In the genomic region with DNA sequence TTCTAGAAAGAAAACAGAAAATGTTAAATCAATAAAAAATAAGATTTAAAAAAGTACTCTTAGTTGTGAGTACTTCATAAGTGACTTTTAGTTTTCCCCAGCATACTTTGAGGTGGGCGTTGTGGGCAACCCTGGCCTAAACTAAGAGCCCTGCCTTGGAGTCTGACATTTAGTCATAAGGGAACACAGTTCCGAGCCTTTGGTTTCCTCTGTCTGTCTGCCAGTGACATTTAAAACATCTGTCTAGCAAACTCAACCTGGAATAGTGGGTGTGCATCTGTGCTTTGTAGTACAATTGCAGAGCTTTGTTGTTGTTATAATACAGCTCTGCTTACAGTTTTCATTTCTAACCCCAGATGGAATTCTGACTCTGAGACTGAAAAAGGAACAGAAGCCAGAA, we compare ENCODE assay signal across 15 cellular contexts. TPM values are rescaled to one million over a fixed set of nuclear protein-coding genes. Genes with fewer than 3 reads are reported as not detected.
DNase-seq lines count a peak whose midpoint lies in the region; ATAC-seq lines count a peak whose summit lies in the region.
"Had no signal": no experiment of that assay in that cellular context is flagged by ENCODE, and none has a peak within 500 bp of the region (broad histone marks: within the 10 kb centered on the region; RNA-seq: fewer than 3 reads in every experiment).

No MANE protein-coding gene starts in this region.

- no peaks in the 10 kb centered on the region for H3K9me3 Mint-ChIP-seq in stimulated activated effector memory CD8-positive, alpha-beta T cell treated with anti-CD3 and anti-CD28 coated beads, Interleukin-12 subunit alpha, Interleukin-12 subunit beta, amount 100 ng/mL, for 72 hours
- H3K9me3 Mint-ChIP-seq: immature natural killer cell had no signal

- peaks cover 29% of the 10 kb centered on the region for H3K4me1 Mint-ChIP-seq in stimulated activated effector memory CD8-positive, alpha-beta T cell treated with anti-CD3 and anti-CD28 coated beads, Interleukin-12 subunit alpha, Interleukin-12 subunit beta, amount 100 ng/mL, for 72 hours

- peak; percentile 45 to 53 for DNase-seq in activated CD4-positive, alpha-beta T cell treated with anti-CD3 and anti-CD28 coated beads for 4 hours
- DNase-seq in activated CD4-positive, alpha-beta T cell treated with anti-CD3 and anti-CD28 coated beads for 1 hour: no peak
- DNase-seq in activated naive CD4-positive, alpha-beta T cell treated with anti-CD3 and anti-CD28 coated beads, Interleukin-2, amount 50 U/mL, for 16 hours: peak; percentile 46
- DNase-seq in stimulated activated effector memory CD8-positive, alpha-beta T cell treated with anti-CD3 and anti-CD28 coated beads, Interleukin-12 subunit alpha, Interleukin-12 subunit beta, amount 100 ng/mL, for 72 hours (ENCODE audit: low spot score in 2 of 2): no peak
- DNase-seq in posterior vena cava (ENCODE audit: low spot score) (no peak), NCI-H2227 treated with DMSO at 0.1 percent for 48 hours (lab: John Stamatoyannopoulos, UW) (no peak), head of caudate nucleus (no peak)
- DNase-seq: DMS79 treated with DMSO at 0.1 percent for 48 hours, immature natural killer cell, NCI-H1694 had no signal

- H3K27ac Mint-ChIP-seq in stimulated activated effector memory CD8-positive, alpha-beta T cell treated with anti-CD3 and anti-CD28 coated beads, Interleukin-12 subunit alpha, Interleukin-12 subunit beta, amount 100 ng/mL, for 72 hours: peak overlapping the region; percentile 86

- peaks cover 92% of the 10 kb centered on the region for H3K36me3 Mint-ChIP-seq in stimulated activated effector memory CD8-positive, alpha-beta T cell treated with anti-CD3 and anti-CD28 coated beads, Interleukin-12 subunit alpha, Interleukin-12 subunit beta, amount 100 ng/mL, for 72 hours

- peak overlapping the region; percentile 24 for H3K4me3 Mint-ChIP-seq in stimulated activated effector memory CD8-positive, alpha-beta T cell treated with anti-CD3 and anti-CD28 coated beads, Interleukin-12 subunit alpha, Interleukin-12 subunit beta, amount 100 ng/mL, for 72 hours
- H3K4me3 Mint-ChIP-seq: immature natural killer cell had no signal

- intact Hi-C loops in posterior vena cava (cut with DNase I): no loop called here
- intact Hi-C loops in head of caudate nucleus (cut with DNase I): no loop called here

- ATAC-seq in HG03103 (IDR thresholded peaks at IDR 0.05; ENCODE audit: low read depth, unreplicated experiment): peak; percentile 36
- ATAC-seq in stimulated activated effector memory CD8-positive, alpha-beta T cell treated with anti-CD3 and anti-CD28 coated beads, Interleukin-12 subunit alpha, Interleukin-12 subunit beta, amount 100 ng/mL, for 72 hours: peak; percentile 94
- ATAC-seq: A549 had no signal

RNA-seq across cellular contexts. Expression of a gene that starts 26.1 kb away (rescaled TPM):
- total RNA-seq in posterior vena cava: under 1 TPM in 1 of 2 donors, not detected in 1; 0.19 TPM
- total RNA-seq: cardiac muscle cell, HT-29, skeletal muscle tissue had no signal

Comparison
In these comparisons a context has a peak if more than half of its experiments do, and no peak if none do; other contexts are left out.
1. DNase-seq: peak in activated CD4-positive, alpha-beta T cell treated with anti-CD3 and anti-CD28 coated beads for 4 hours (2 of 2) and activated naive CD4-positive, alpha-beta T cell treated with anti-CD3 and anti-CD28 coated beads, Interleukin-2, amount 50 U/mL, for 16 hours (single experiment); none in activated CD4-positive, alpha-beta T cell treated with anti-CD3 and anti-CD28 coated beads for 1 hour (single experiment), stimulated activated effector memory CD8-positive, alpha-beta T cell treated with anti-CD3 and anti-CD28 coated beads, Interleukin-12 subunit alpha, Interleukin-12 subunit beta, amount 100 ng/mL, for 72 hours (0 of 2), posterior vena cava (single experiment), NCI-H2227 treated with DMSO at 0.1 percent for 48 hours (single experiment) and head of caudate nucleus (0 of 42).